8 cellular contexts compared by ENCODE assay signal in the genomic region with DNA sequence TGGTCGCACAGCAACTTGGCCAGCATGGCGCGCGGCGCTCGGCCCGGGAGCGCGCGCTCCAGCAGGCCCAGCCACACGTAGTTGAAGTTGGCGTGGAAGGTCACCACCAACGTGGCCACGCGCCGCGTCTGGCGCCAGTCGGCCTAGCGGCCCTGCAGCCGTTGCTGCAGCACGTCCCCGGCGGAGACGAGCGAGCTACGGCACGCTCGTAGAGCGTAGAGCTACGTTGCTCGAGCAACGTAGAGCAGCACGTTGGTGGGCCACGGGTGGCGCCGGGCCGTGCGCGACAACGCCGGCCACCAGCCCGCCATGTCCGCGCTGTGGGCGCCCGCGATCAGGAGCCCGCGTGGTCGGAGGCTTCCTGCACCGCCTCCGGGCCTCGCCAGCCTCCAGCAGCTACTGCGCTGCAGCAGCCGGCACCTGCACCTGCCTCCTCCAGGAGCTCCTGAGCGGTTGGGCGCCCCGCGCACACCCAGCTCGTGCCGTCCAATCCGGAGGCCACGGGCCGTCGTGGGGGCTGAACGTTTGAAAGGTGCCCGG. TPM values are rescaled to one million over a fixed set of nuclear protein-coding genes. Genes with fewer than 3 reads are reported as not detected.
DNase-seq lines count a peak whose midpoint lies in the region; ATAC-seq and TF ChIP-seq lines count a peak whose summit lies in the region.

No MANE protein-coding gene starts in this region.

- H3K4me3 ChIP-seq in BLaER1 = peak overlapping the region; percentile 67
- H3K4me3 ChIP-seq in body of pancreas = peak overlapping the region; percentile 38 to 51
- peak overlapping the region; percentile 43 for H3K4me3 ChIP-seq in mononuclear cell (ENCODE audit: low read length)

- 5% methylated on average over 64 of the region's 68 CpGs; no CpG with 5 or more reads in 1 of the 2 donors for WGBS in body of pancreas, 2 donors

- H3K4me2 ChIP-seq in BLaER1 = peak overlapping the region; percentile 69

- H3K4me1 ChIP-seq in BLaER1 = peaks cover 29% of the 10 kb centered on the region
- H3K4me1 ChIP-seq in body of pancreas = peaks cover 14% of the 10 kb centered on the region
- H3K4me1 ChIP-seq in mononuclear cell (ENCODE audit: insufficient read depth, low read length) = peaks cover 22% of the 10 kb centered on the region

- H3K27me3 ChIP-seq in BLaER1 (no peaks in the 10 kb centered on the region), body of pancreas (no peaks in the 10 kb centered on the region), mononuclear cell (ENCODE audit: insufficient read depth, low read length) (no peaks in the 10 kb centered on the region)

- H3K27ac ChIP-seq in BLaER1 = peak overlapping the region; percentile 80
- peak overlapping the region; percentile 9 to 76 (median 72) for H3K27ac ChIP-seq in body of pancreas

- intact Hi-C loops in body of pancreas (cut with DNase I) = no loop called here

- peak overlapping the region; percentile 76 for H3K9ac ChIP-seq in BLaER1

- TF ChIP-seq CTCF in body of pancreas (IDR thresholded peaks at IDR 0.05) = peak in 1 of 7 experiments; percentile 13

- peak; percentile 66 to 74 (median 67) for TF ChIP-seq POLR2A in body of pancreas (IDR thresholded peaks at IDR 0.05)

- H3K9me3 ChIP-seq in BLaER1 = no peaks in the 10 kb centered on the region
- no peaks in the 10 kb centered on the region for H3K9me3 ChIP-seq in body of pancreas
- H3K9me3 ChIP-seq in mononuclear cell (ENCODE audit: low read depth, low read length) = no peaks in the 10 kb centered on the region

- ATAC-seq in body of pancreas (peak; percentile 87), HG03097 (IDR thresholded peaks at IDR 0.05; ENCODE audit: low FRiP score, unreplicated experiment) (no peak)

- H4K20me1 ChIP-seq in BLaER1 = no peaks in the 10 kb centered on the region

- H3K36me3 ChIP-seq in BLaER1 (no peaks in the 10 kb centered on the region), body of pancreas (replicated peaks in 1 of 2; ENCODE audit: insufficient read depth in 1 of 2, low read depth in 2 of 2) (peaks cover 0 to 1% of the 10 kb centered on the region in 2 donors)

- DNase-seq in LoVo (ENCODE audit: low spot score) (peak; percentile 73), UCSD-AML1 (lab: John Stamatoyannopoulos, UW; ENCODE audit: unreplicated experiment) (peak; percentile 79), body of pancreas (peak; percentile 77 to 84 (median 80)), SKM-1 (lab: John Stamatoyannopoulos, UW; ENCODE audit: unreplicated experiment) (no peak)
- peak; percentile 20 to 36 for DNase-seq in stimulated activated CD8-positive, alpha-beta memory T cell treated with anti-CD3 and anti-CD28 coated beads, Interleukin-7, amount 100 ng/mL, for 1 hour (ENCODE audit: low read depth in 2 of 2)

RNA-seq across cellular contexts. Expression of gene SULT1A1, which starts 13.4 kb away (rescaled TPM):
- total RNA-seq in body of pancreas (10 to 100 TPM; 26.7 to 35.6 TPM), mononuclear cell (53.4 TPM)

RNA-seq across cellular contexts. Expression of gene NPIPB8, which starts 14.6 kb away (rescaled TPM):
- total RNA-seq in body of pancreas = under 1 TPM in 1 of 2 donors, not detected in 1; 0.52 TPM
- total RNA-seq in mononuclear cell = 0.10 TPM

RNA-seq across cellular contexts. Expression of gene SULT1A2, which starts 26.4 kb away (rescaled TPM):
- total RNA-seq in body of pancreas (1 to 10 TPM; 1.3 to 2.3 TPM), mononuclear cell (1.6 TPM)
